8 cellular contexts compared by ENCODE assay signal in the genomic region with DNA sequence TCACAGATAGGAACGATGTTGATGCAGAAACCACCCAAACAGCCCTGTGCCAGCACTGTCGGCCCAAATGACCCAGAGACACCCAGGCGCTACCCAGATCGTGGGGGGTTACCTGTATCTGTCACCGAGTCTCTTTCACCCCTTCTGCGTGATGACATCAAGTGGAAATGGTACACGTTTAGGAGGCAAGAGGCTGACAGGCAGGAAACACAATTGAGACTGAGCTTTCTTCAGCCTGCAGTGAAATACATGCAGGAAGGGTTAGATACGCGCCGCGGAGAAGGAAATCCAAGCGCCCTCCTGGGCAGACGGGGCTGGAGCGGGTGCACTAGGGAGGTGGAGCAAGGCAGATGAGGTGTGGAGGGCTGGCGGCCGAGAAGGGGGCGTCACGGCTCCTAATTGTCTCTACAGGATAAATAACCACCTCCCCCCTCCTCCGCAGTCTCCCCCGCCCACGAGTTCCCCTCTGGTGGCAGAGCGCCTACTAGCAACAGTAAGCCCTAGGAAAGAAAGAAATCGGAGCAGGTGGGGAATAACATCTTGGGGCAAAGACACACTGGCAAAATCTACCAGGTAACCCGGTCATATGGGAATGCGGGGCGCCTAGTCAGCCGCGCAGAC. TPM values are rescaled to one million over a fixed set of nuclear protein-coding genes. Genes with fewer than 3 reads are reported as not detected.
DNase-seq lines count a peak whose midpoint lies in the region; ATAC-seq lines count a peak whose summit lies in the region.

A gene with protein sequence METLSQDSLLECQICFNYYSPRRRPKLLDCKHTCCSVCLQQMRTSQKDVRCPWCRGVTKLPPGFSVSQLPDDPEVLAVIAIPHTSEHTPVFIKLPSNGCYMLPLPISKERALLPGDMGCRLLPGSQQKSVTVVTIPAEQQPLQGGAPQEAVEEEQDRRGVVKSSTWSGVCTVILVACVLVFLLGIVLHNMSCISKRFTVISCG (minus strand): TSS at position 325 of the 621 bp plus-strand sequence. CDS start 76,544 bp downstream, outside the sequence.

- no peaks in the 10 kb centered on the region for H3K36me3 ChIP-seq in MG63

- H3K27ac ChIP-seq in epithelial cell of prostate, result peak within 1 kb of the TSS; percentile 57

- H3K9me3 ChIP-seq in MG63, result no peaks in the 10 kb centered on the region

- H3K4me3 ChIP-seq in MG63, result peak within 1 kb of the TSS; percentile 59

- DNase-seq in C1 segment of cervical spinal cord (lab: John Stamatoyannopoulos, UW) (peak in 9 of 14 donors; percentile 19 to 76 (median 48)), MG63 (no peak), epithelial cell of prostate (ENCODE audit: low read depth, low spot score) (no peak), mucosa of gallbladder (ENCODE audit: low spot score) (peak; percentile 19), superior temporal gyrus (ENCODE audit: extremely low spot score) (peak; percentile 37)
- DNase-seq in activated CD8-positive, alpha-beta memory T cell treated with anti-CD3 and anti-CD28 coated beads, Interleukin-2, amount 50 U/mL, for 4 hours, result peak; percentile 50

- H3K27me3 ChIP-seq in MG63, result no peaks in the 10 kb centered on the region

- ATAC-seq in GM21723 (IDR thresholded peaks at IDR 0.05; ENCODE audit: unreplicated experiment), result no peak
- no peak for ATAC-seq in HG03520 (IDR thresholded peaks at IDR 0.05; ENCODE audit: unreplicated experiment)

RNA-seq across cellular contexts. Expression of the gene that starts here (rescaled TPM):
- total RNA-seq in MG63 (2014; rRNA removed; shearing (Covaris generic); ENCODE audit: low replicate concordance), result 0.99 and 1.1 TPM in 2 replicates
- total RNA-seq in mucosa of gallbladder, result 18.2 TPM

Comparison
In these comparisons a context has a peak if more than half of its experiments do, and no peak if none do; other contexts are left out.
1. DNase-seq: peak in C1 segment of cervical spinal cord (9 of 14), activated CD8-positive, alpha-beta memory T cell treated with anti-CD3 and anti-CD28 coated beads, Interleukin-2, amount 50 U/mL, for 4 hours (single experiment), mucosa of gallbladder (single experiment) and superior temporal gyrus (single experiment); none in MG63 (single experiment) and epithelial cell of prostate (single experiment).